ENCODE assay signal across 7 cellular contexts in genomic region chr7:50976064-50976463, GRCh38.
"Had no signal": no experiment of that assay in that cellular context is flagged by ENCODE, and none has a peak within 500 bp of the region (broad histone marks: within the 10 kb centered on the region; RNA-seq: fewer than 3 reads in every experiment).

No MANE protein-coding gene starts in this region.

- DNase-seq: IMR-90, KBM-7, KG1 had no signal

- H3K4me1 Mint-ChIP-seq: IgD-negative memory B cell had no signal

- H3K27ac Mint-ChIP-seq: IgD-negative memory B cell had no signal

- FAIRE-seq: HepG2, HTR-8/SVneo had no signal

- H3K27ac ChIP-seq: HL-60 had no signal

- H3K36me3 Mint-ChIP-seq: IgD-negative memory B cell had no signal

- ATAC-seq: HepG2 had no signal

- H3K4me3 Mint-ChIP-seq: IgD-negative memory B cell had no signal

- H3K27me3 Mint-ChIP-seq: IgD-negative memory B cell had no signal
